Comparison of ENCODE assay signal across 19 cellular contexts in the genomic region with DNA sequence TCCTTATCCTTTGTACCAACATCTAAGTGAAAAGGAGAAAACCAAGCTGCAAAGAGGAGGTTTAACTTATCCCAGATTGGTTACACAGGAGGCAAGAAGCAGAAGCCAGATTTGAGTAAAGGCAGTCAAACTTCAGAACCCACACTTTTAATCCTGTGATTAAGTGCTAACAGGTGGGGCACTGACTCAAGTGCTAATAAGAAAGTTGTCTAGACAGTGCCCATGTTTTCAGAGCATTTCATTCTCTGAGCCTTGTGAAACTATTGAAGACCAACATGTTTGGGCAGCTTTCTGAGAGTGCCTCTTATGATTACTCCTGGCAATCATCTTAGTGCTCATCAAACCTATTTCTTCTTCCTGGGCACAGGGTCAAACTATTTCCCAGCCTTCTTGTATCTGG.
"Had no signal": no experiment of that assay in that cellular context is flagged by ENCODE, and none has a peak within 500 bp of the region (broad histone marks: within the 10 kb centered on the region; RNA-seq: fewer than 3 reads in every experiment).

No MANE protein-coding gene starts in this region.

- H3K4me3 ChIP-seq: adrenal gland, coronary artery, mucosa of descending colon, prostate gland, suprapubic skin had no signal

- H3K36me3 ChIP-seq: adrenal gland, prostate gland, suprapubic skin had no signal

- H3K4me1 ChIP-seq: prostate gland had no signal

- DNase-seq: activated CD4-positive, alpha-beta T cell treated with anti-CD3 and anti-CD28 coated beads, Interleukin-2, amount 10 ng/mL, durations not matched to agents 7 days and 5 days; activated CD4-positive, CD25-positive, alpha-beta regulatory T cell; activated naive CD4-positive, alpha-beta T cell treated with anti-CD3 and anti-CD28 coated beads, Interleukin-2, amount 50 U/mL, for 16 hours; activated T-cell treated with anti-CD3 and anti-CD28 coated beads for 4 hours; adrenal gland; central memory CD4-positive, alpha-beta T cell; effector CD8-positive, alpha-beta T cell; hypothalamus; left colon; mucosa of descending colon; occipital lobe; stimulated activated CD4-positive, alpha-beta T cell treated with anti-CD3 and anti-CD28 coated beads, Interleukin-12 subunit alpha, Interleukin-12 subunit beta, amount 100 ng/mL, for 4 hours; stimulated activated naive CD4-positive, alpha-beta T cell treated with Interleukin-2 at 50 U/mL for 16 hours had no signal

- H3K27me3 ChIP-seq: adrenal gland, suprapubic skin had no signal

- H3K9me3 ChIP-seq: adrenal gland, mucosa of descending colon, prostate gland, suprapubic skin had no signal

- H3K27ac ChIP-seq: adrenal gland, coronary artery, prostate gland, suprapubic skin had no signal

- ATAC-seq: activated T-helper 17 cell treated with anti-CD3 and anti-CD28 coated beads, Interleukin-2, amount 50 U/mL, for 72 hours; left colon; mucosa of descending colon; natural killer cell treated with Interleukin-12 subunit alpha and Interleukin-12 subunit beta and Interleukin-15 and Interleukin-18, amount 100 ng/mL, for 72 hours; sciatic nerve had no signal
